ENCODE assay signal across 10 cellular contexts in the genomic region with DNA sequence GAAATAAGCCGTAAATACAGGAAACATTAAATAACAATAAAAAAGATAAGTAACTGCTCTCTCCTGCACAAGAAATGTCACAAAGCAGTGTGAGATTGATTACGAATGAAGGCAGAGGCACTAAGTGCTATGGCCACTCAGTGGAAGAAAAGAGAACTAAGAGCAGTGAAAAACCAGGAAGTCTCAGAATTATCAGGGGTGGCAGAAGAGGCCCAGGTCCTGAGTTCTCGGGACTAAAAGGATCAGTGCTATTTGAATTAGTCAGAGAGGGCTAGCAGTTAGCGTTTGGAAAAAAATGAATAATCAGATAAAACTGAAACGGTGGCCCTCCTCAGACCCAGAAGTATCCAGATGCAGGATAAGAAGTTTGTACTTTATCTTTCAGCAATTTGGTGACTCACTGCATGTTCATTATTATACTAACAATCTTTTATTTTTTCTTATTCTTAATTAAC.
DNase-seq lines count a peak whose midpoint lies in the region; ATAC-seq lines count a peak whose summit lies in the region.
"Had no signal": no experiment of that assay in that cellular context is flagged by ENCODE, and none has a peak within 500 bp of the region (broad histone marks: within the 10 kb centered on the region; RNA-seq: fewer than 3 reads in every experiment).

No MANE protein-coding gene starts in this region.

- no peak overlapping the region for H3K4me3 ChIP-seq in mesendoderm (ENCODE audit: low read length)
- H3K4me3 ChIP-seq: uterus had no signal

- H3K27ac ChIP-seq in mesendoderm (ENCODE audit: low read depth, low read length): no peak overlapping the region

- no peak overlapping the region for H3K23ac ChIP-seq in mesendoderm (ENCODE audit: low read length)

- no peak overlapping the region for H2BK120ac ChIP-seq in mesendoderm (ENCODE audit: low read depth, low read length)

- no peak overlapping the region for H3K4ac ChIP-seq in mesendoderm (ENCODE audit: low read depth, low read length)

- H4K8ac ChIP-seq in mesendoderm (ENCODE audit: low read depth, low read length): no peak overlapping the region

- no peaks in the 10 kb centered on the region for H3K36me3 ChIP-seq in mesendoderm (ENCODE audit: control insufficient read depth, insufficient read depth, low read length)
- H3K36me3 ChIP-seq: uterus had no signal

- no peak overlapping the region for H3K9ac ChIP-seq in mesendoderm (ENCODE audit: low read length)

- H2AK5ac ChIP-seq in mesendoderm (ENCODE audit: low read length): no peak overlapping the region

- H3K4me2 ChIP-seq in mesendoderm (ENCODE audit: low read length): no peak overlapping the region

- no peak overlapping the region for H4K5ac ChIP-seq in mesendoderm (ENCODE audit: low read length)

- no peak for ATAC-seq in GM21717 (IDR thresholded peaks at IDR 0.05; ENCODE audit: unreplicated experiment)
- ATAC-seq in GM21528 (IDR thresholded peaks at IDR 0.05; ENCODE audit: low FRiP score, unreplicated experiment): no peak

- H2BK5ac ChIP-seq in mesendoderm (ENCODE audit: low read length): no peak overlapping the region

- no peak overlapping the region for H3K18ac ChIP-seq in mesendoderm (ENCODE audit: low read length)

- DNase-seq in ELR (ENCODE audit: low read depth) (peak; percentile 62), KBM-7 (peak; percentile 82), astrocyte of the hippocampus (ENCODE audit: low read depth, low spot score) (peak; percentile 30), mesendoderm (peak; percentile 55), NCI-H82 treated with DMSO at 0.1 percent for 48 hours (lab: John Stamatoyannopoulos, UW; ENCODE audit: unreplicated experiment) (no peak)
- DNase-seq in stimulated activated CD4-positive, alpha-beta T cell treated with anti-CD3 and anti-CD28 coated beads, Interleukin-2, amount 100 ng/mL, for 48 hours: no peak
- DNase-seq: NCI-H526 treated with DMSO at 0.1 percent for 48 hours, uterus had no signal

- WGBS in mesendoderm (ENCODE audit: extremely low coverage, insufficient coverage, low lambda C conversion rate): no CpG with 5 or more reads among the region's 5 CpGs

- in situ Hi-C loops in KBM-7 (cut with MboI; ENCODE audit: low pct_unique_long_range_greater_than_20kb, low sequenced_read_pairs): no loop called here

- H3K79me2 ChIP-seq in mesendoderm (ENCODE audit: control insufficient read depth, insufficient read depth, low read length): no peaks in the 10 kb centered on the region

- H3K56ac ChIP-seq in mesendoderm (ENCODE audit: low read length): no peak overlapping the region

- H3K79me1 ChIP-seq in mesendoderm (ENCODE audit: low read length): no peaks in the 10 kb centered on the region

- no peaks in the 10 kb centered on the region for H3K27me3 ChIP-seq in mesendoderm (ENCODE audit: insufficient read depth, low read length, poor library complexity)
- H3K27me3 ChIP-seq: uterus had no signal

- no peak overlapping the region for H2BK15ac ChIP-seq in mesendoderm (replicated peaks; ENCODE audit: low read depth)

- no peaks in the 10 kb centered on the region for H3K4me1 ChIP-seq in mesendoderm (ENCODE audit: control insufficient read depth, low read depth, low read length)
- H3K4me1 ChIP-seq: uterus had no signal

Comparison
In these comparisons a context has a peak if more than half of its experiments do, and no peak if none do; other contexts are left out.
1. DNase-seq: peak in ELR (single experiment), KBM-7 (single experiment), astrocyte of the hippocampus (single experiment) and mesendoderm (single experiment); none in stimulated activated CD4-positive, alpha-beta T cell treated with anti-CD3 and anti-CD28 coated beads, Interleukin-2, amount 100 ng/mL, for 48 hours (0 of 2) and NCI-H82 treated with DMSO at 0.1 percent for 48 hours (single experiment).